9 cellular contexts compared by ENCODE assay signal in genomic region chr2:72605836-72606442, GRCh38.
DNase-seq lines count a peak whose midpoint lies in the region; ATAC-seq, FAIRE-seq and TF ChIP-seq lines count a peak whose summit lies in the region.
"Had no signal": no experiment of that assay in that cellular context is flagged by ENCODE, and none has a peak within 500 bp of the region (broad histone marks: within the 10 kb centered on the region; RNA-seq: fewer than 3 reads in every experiment).

No MANE protein-coding gene starts in this region.

- H3K4me1 Mint-ChIP-seq in glutamatergic neuron (ENCODE audit: low read depth, unreplicated experiment): peaks cover 25% of the 10 kb centered on the region
- H3K4me1 Mint-ChIP-seq in activated CD8-positive, alpha-beta memory T cell treated with anti-CD3 and anti-CD28 coated beads, Interleukin-2, amount 10 ng/mL, durations not matched to agents 7 days and 5 days: no peaks in the 10 kb centered on the region
- H3K4me1 Mint-ChIP-seq: central memory CD8-positive, alpha-beta T cell had no signal

- no peak overlapping the region for H3K4me3 Mint-ChIP-seq in glutamatergic neuron (ENCODE audit: unreplicated experiment)
- H3K4me3 Mint-ChIP-seq in activated CD8-positive, alpha-beta memory T cell treated with anti-CD3 and anti-CD28 coated beads, Interleukin-2, amount 10 ng/mL, durations not matched to agents 7 days and 5 days: no peak overlapping the region
- H3K4me3 Mint-ChIP-seq: central memory CD8-positive, alpha-beta T cell had no signal

- no peaks in the 10 kb centered on the region for H3K36me3 Mint-ChIP-seq in glutamatergic neuron (ENCODE audit: unreplicated experiment)
- no peaks in the 10 kb centered on the region for H3K36me3 Mint-ChIP-seq in activated CD8-positive, alpha-beta memory T cell treated with anti-CD3 and anti-CD28 coated beads, Interleukin-2, amount 10 ng/mL, durations not matched to agents 7 days and 5 days

- in situ Hi-C loops in ACHN (cut with HindIII; ENCODE audit: low pct_ligation_motif_present, low pct_unique_long_range_greater_than_20kb, low sequenced_read_pairs): no loop called here

- peaks cover 2% of the 10 kb centered on the region for H3K9me3 Mint-ChIP-seq in glutamatergic neuron (ENCODE audit: unreplicated experiment)
- H3K9me3 Mint-ChIP-seq in activated CD8-positive, alpha-beta memory T cell treated with anti-CD3 and anti-CD28 coated beads, Interleukin-2, amount 10 ng/mL, durations not matched to agents 7 days and 5 days (ENCODE audit: low read depth): no peaks in the 10 kb centered on the region
- H3K9me3 Mint-ChIP-seq: central memory CD8-positive, alpha-beta T cell had no signal

- no peak overlapping the region for H3K27ac Mint-ChIP-seq in glutamatergic neuron (ENCODE audit: unreplicated experiment)
- H3K27ac Mint-ChIP-seq in activated CD8-positive, alpha-beta memory T cell treated with anti-CD3 and anti-CD28 coated beads, Interleukin-2, amount 10 ng/mL, durations not matched to agents 7 days and 5 days: no peak overlapping the region

- TF ChIP-seq CTCF in glutamatergic neuron (IDR thresholded peaks at IDR 0.05; ENCODE audit: partially characterized antibody, unreplicated experiment): peak; percentile 85

- no peak for ATAC-seq in activated CD8-positive, alpha-beta memory T cell treated with anti-CD3 and anti-CD28 coated beads, Interleukin-2, amount 10 ng/mL, durations not matched to agents 7 days and 5 days

- H3K27me3 Mint-ChIP-seq in glutamatergic neuron (ENCODE audit: unreplicated experiment): no peaks in the 10 kb centered on the region
- H3K27me3 Mint-ChIP-seq in activated CD8-positive, alpha-beta memory T cell treated with anti-CD3 and anti-CD28 coated beads, Interleukin-2, amount 10 ng/mL, durations not matched to agents 7 days and 5 days: no peaks in the 10 kb centered on the region
- H3K27me3 Mint-ChIP-seq: central memory CD8-positive, alpha-beta T cell had no signal

- DNase-seq in ACHN (peak; percentile 41), GM18507 (ENCODE audit: extremely low spot score, insufficient read length, low read depth) (peak; percentile 2), RKO (ENCODE audit: low spot score) (peak; percentile 44), glutamatergic neuron (no peak), iPS-NIHi11 (ENCODE audit: low spot score) (no peak), midbrain (lab: John Stamatoyannopoulos, UW) (no peak)
- DNase-seq in activated CD8-positive, alpha-beta memory T cell treated with anti-CD3 and anti-CD28 coated beads, Interleukin-2, amount 10 ng/mL, durations not matched to agents 7 days and 5 days: no peak
- no peak for DNase-seq in activated CD4-positive, alpha-beta T cell treated with anti-CD3 and anti-CD28 coated beads, Interleukin-2, amount 50 U/mL, for 48 hours

- peak; percentile 29 for FAIRE-seq in GM18507 (lab: Jason Lieb, UNC)

- CTCF ChIA-PET in activated CD8-positive, alpha-beta memory T cell treated with anti-CD3 and anti-CD28 coated beads, Interleukin-2, amount 10 ng/mL, durations not matched to agents 7 days and 5 days (lab: Charles Lee): interaction anchor here (1.0 to 1.5 kb wide), 4 partner anchors 8 to 682 kb away, joined by 3 to 6 read pairs (median 4); no protein-coding TSS in a partner anchor

Comparison
In these comparisons a context has a peak if more than half of its experiments do, and no peak if none do; other contexts are left out.
1. DNase-seq: peak in ACHN (single experiment), GM18507 (single experiment) and RKO (single experiment); none in glutamatergic neuron (single experiment), iPS-NIHi11 (single experiment), activated CD8-positive, alpha-beta memory T cell treated with anti-CD3 and anti-CD28 coated beads, Interleukin-2, amount 10 ng/mL, durations not matched to agents 7 days and 5 days (single experiment), midbrain (single experiment) and activated CD4-positive, alpha-beta T cell treated with anti-CD3 and anti-CD28 coated beads, Interleukin-2, amount 50 U/mL, for 48 hours (0 of 2).